Comparison of ENCODE assay signal across 36 cellular contexts in the genomic region with DNA sequence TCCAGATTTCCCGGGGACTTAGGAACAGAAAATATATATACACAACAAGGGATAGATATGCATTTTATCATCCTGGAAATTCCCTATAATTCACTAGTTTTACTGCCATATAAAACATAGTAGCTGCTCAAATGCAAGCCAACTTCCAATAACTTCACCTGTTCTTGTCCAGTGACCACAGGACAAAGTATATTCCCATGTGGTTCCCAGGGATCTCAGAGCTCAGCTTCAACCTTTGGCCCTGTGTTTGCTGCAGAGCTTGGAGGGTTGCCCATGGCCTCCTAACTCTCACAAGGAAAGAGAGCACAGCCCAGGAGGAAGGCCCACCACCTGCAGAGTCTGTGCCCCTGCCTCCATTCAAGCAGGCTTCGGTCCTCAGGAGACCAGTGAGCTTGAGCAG. TPM values are rescaled to one million over a fixed set of nuclear protein-coding genes. Genes with fewer than 3 reads are reported as not detected.
"Had no signal": no experiment of that assay in that cellular context is flagged by ENCODE, and none has a peak within 500 bp of the region (broad histone marks: within the 10 kb centered on the region; RNA-seq: fewer than 3 reads in every experiment).

No MANE protein-coding gene starts in this region.

- H3K27ac Mint-ChIP-seq: activated CD4-positive, alpha-beta T cell treated with anti-CD3 and anti-CD28 coated beads for 36 hours; activated CD4-positive, alpha-beta T cell treated with anti-CD3 and anti-CD28 coated beads, Interleukin-2, amount 10 ng/mL, durations not matched to agents 24 days and 14 days; activated CD8-positive, alpha-beta T cell treated with anti-CD3 and anti-CD28 coated beads for 36 hours; activated naive CD8-positive, alpha-beta T cell; activated naive CD8-positive, alpha-beta T cell treated with anti-CD3 and anti-CD28 coated beads, Interleukin-2, amount 50 U/mL, for 24 hours; activated T-helper 1 cell treated with anti-CD3 and anti-CD28 coated beads, Interleukin-12 subunit alpha, Interleukin-12 subunit beta, Interleukin-2, Interleukin-4 antibody, amounts not matched to agents 30 ng/mL and 10 ng/mL and 1 ng/mL, durations not matched to agents 14 hours and 24 hours and 36 hours; activated T-helper 2 cell treated with anti-CD3 and anti-CD28 coated beads, Interferon-gamma antibody, Interleukin-2, Interleukin-4, amounts not matched to agents 10 μg/mL and 5 μg/mL and 100 μg/mL, durations not matched to agents 14 hours and 24 hours and 36 hours; dendritic cell treated with granulocyte-macrophage colony-stimulating factor and Interleukin-4, amounts not matched to agents 40 ng/mL and 50 ng/mL, for 4 days; effector memory CD8-positive, alpha-beta T cell had no signal

- H3K4me3 Mint-ChIP-seq: activated CD4-positive, alpha-beta T cell treated with anti-CD3 and anti-CD28 coated beads for 36 hours; activated CD4-positive, alpha-beta T cell treated with anti-CD3 and anti-CD28 coated beads, Interleukin-2, amount 10 ng/mL, durations not matched to agents 24 days and 14 days; activated CD8-positive, alpha-beta T cell treated with anti-CD3 and anti-CD28 coated beads for 36 hours; activated naive CD8-positive, alpha-beta T cell; activated naive CD8-positive, alpha-beta T cell treated with anti-CD3 and anti-CD28 coated beads, Interleukin-2, amount 50 U/mL, for 24 hours; activated T-helper 1 cell treated with anti-CD3 and anti-CD28 coated beads, Interleukin-12 subunit alpha, Interleukin-12 subunit beta, Interleukin-2, Interleukin-4 antibody, amounts not matched to agents 30 ng/mL and 10 ng/mL and 1 ng/mL, durations not matched to agents 14 hours and 24 hours and 36 hours; dendritic cell treated with granulocyte-macrophage colony-stimulating factor and Interleukin-4, amounts not matched to agents 40 ng/mL and 50 ng/mL, for 4 days; effector memory CD8-positive, alpha-beta T cell had no signal

- H3K9me3 Mint-ChIP-seq: activated CD4-positive, alpha-beta T cell treated with anti-CD3 and anti-CD28 coated beads, Interleukin-2, amount 10 ng/mL, durations not matched to agents 24 days and 14 days; activated CD8-positive, alpha-beta T cell treated with anti-CD3 and anti-CD28 coated beads for 36 hours; activated naive CD8-positive, alpha-beta T cell treated with anti-CD3 and anti-CD28 coated beads, Interleukin-2, amount 50 U/mL, for 24 hours; activated T-helper 1 cell treated with anti-CD3 and anti-CD28 coated beads, Interleukin-12 subunit alpha, Interleukin-12 subunit beta, Interleukin-2, Interleukin-4 antibody, amounts not matched to agents 30 ng/mL and 10 ng/mL and 1 ng/mL, durations not matched to agents 14 hours and 24 hours and 36 hours; activated T-helper 2 cell treated with anti-CD3 and anti-CD28 coated beads, Interferon-gamma antibody, Interleukin-2, Interleukin-4, amounts not matched to agents 10 μg/mL and 5 μg/mL and 100 μg/mL, durations not matched to agents 14 hours and 24 hours and 36 hours; dendritic cell treated with granulocyte-macrophage colony-stimulating factor and Interleukin-4, amounts not matched to agents 40 ng/mL and 50 ng/mL, for 4 days; effector memory CD8-positive, alpha-beta T cell had no signal

- ATAC-seq: activated CD4-positive, alpha-beta T cell treated with anti-CD3 and anti-CD28 coated beads for 36 hours; activated CD8-positive, alpha-beta T cell treated with anti-CD3 and anti-CD28 coated beads for 36 hours; activated naive CD8-positive, alpha-beta T cell treated with anti-CD3 and anti-CD28 coated beads, Interleukin-2, amount 50 U/mL, for 24 hours; body of pancreas; effector memory CD8-positive, alpha-beta T cell; gastroesophageal sphincter; heart right ventricle had no signal

- DNase-seq: activated CD4-positive, alpha-beta T cell treated with anti-CD3 and anti-CD28 coated beads for 36 hours; activated CD4-positive, alpha-beta T cell treated with anti-CD3 and anti-CD28 coated beads, Interleukin-2, amount 10 ng/mL, durations not matched to agents 24 days and 14 days; activated CD4-positive, CD25-positive, alpha-beta regulatory T cell; activated CD4-positive, CD25-positive, alpha-beta regulatory T cell treated with anti-CD3 and anti-CD28 coated beads, Interleukin-2, amount 50 U/mL, for 72 hours; activated CD8-positive, alpha-beta memory T cell treated with anti-CD3 and anti-CD28 coated beads for 24 hours; activated CD8-positive, alpha-beta T cell treated with anti-CD3 and anti-CD28 coated beads for 36 hours; activated gamma-delta T cell treated with Interleukin-2 at 50 U/mL for 16 hours; activated naive CD4-positive, alpha-beta T cell treated with anti-CD3 and anti-CD28 coated beads, Interleukin-2, amount 50 U/mL, for 16 hours; activated naive CD4-positive, alpha-beta T cell treated with Interleukin-2 at 50 U/mL for 16 hours; activated naive CD8-positive, alpha-beta T cell treated with anti-CD3 and anti-CD28 coated beads, Interleukin-2, amount 50 U/mL, for 24 hours; activated T-cell treated with anti-CD3 and anti-CD28 coated beads, Interleukin-2, amount 50 U/mL, for 1 hour; activated T-cell treated with anti-CD3 and anti-CD28 coated beads, Interleukin-2, amount 50 U/mL, for 48 hours; amygdala; aorta; body of pancreas; caudate nucleus; cerebellar nuclear complex; dorsolateral prefrontal cortex; effector CD4-positive, alpha-beta T cell; effector memory CD8-positive, alpha-beta T cell; esophagus squamous epithelium; foreskin melanocyte; heart right ventricle; T-helper 2 cell had no signal

- H3K36me3 ChIP-seq: adrenal gland, esophagus squamous epithelium, gastroesophageal sphincter, heart right ventricle had no signal

- H3K27ac ChIP-seq: adrenal gland, body of pancreas, coronary artery, dorsolateral prefrontal cortex, epithelial cell of prostate, esophagus squamous epithelium, gastroesophageal sphincter, heart right ventricle had no signal

- H3K36me3 Mint-ChIP-seq: activated naive CD8-positive, alpha-beta T cell had no signal

- H3K9me3 ChIP-seq: adrenal gland, body of pancreas, esophagus squamous epithelium, gastroesophageal sphincter, heart right ventricle had no signal

- H3K4me3 ChIP-seq: adrenal gland, body of pancreas, coronary artery, dorsolateral prefrontal cortex, esophagus squamous epithelium, gastroesophageal sphincter, heart right ventricle had no signal

RNA-seq across cellular contexts. Expression of gene DRGX, which starts 4.5 kb away (rescaled TPM):
- total RNA-seq: activated CD4-positive, alpha-beta T cell treated with anti-CD3 and anti-CD28 coated beads for 36 hours; activated CD8-positive, alpha-beta T cell treated with anti-CD3 and anti-CD28 coated beads for 36 hours; activated T-helper 1 cell treated with anti-CD3 and anti-CD28 coated beads, Interleukin-12 subunit alpha, Interleukin-12 subunit beta, Interleukin-2, Interleukin-4 antibody, amounts not matched to agents 30 ng/mL and 10 ng/mL and 1 ng/mL, durations not matched to agents 14 hours and 24 hours and 36 hours; activated T-helper 2 cell treated with anti-CD3 and anti-CD28 coated beads, Interferon-gamma antibody, Interleukin-2, Interleukin-4, amounts not matched to agents 10 μg/mL and 5 μg/mL and 100 μg/mL, durations not matched to agents 14 hours and 24 hours and 36 hours; aorta; body of pancreas; esophagus squamous epithelium; fibroblast of lung; fibroblast of villous mesenchyme; gastroesophageal sphincter; glomerular endothelial cell; heart right ventricle; T-helper 1 cell treated with Interleukin-12 subunit alpha and Interleukin-12 subunit beta and Interleukin-4 antibody, amounts not matched to agents 30 ng/mL and 1 ng/mL, for 36 hours had no signal
- polyA plus RNA-seq: aorta, heart right ventricle had no signal
